ENCODE assay signal across 12 cellular contexts in genomic region chr4:170008376-170008775, GRCh38. TPM values are rescaled to one million over a fixed set of nuclear protein-coding genes. Genes with fewer than 3 reads are reported as not detected.
DNase-seq lines count a peak whose midpoint lies in the region; ATAC-seq, FAIRE-seq and TF ChIP-seq lines count a peak whose summit lies in the region.
"Had no signal": no experiment of that assay in that cellular context is flagged by ENCODE, and none has a peak within 500 bp of the region (broad histone marks: within the 10 kb centered on the region; RNA-seq: fewer than 3 reads in every experiment).

No MANE protein-coding gene starts in this region.

- in situ Hi-C loops in Panc1 (cut with HindIII; ENCODE audit: low pct_unique_long_range_greater_than_20kb, low sequenced_read_pairs) = no loop called here
- in situ Hi-C loops in HepG2 (cut with HindIII; ENCODE audit: extremely low pct_ligation_motif_present, low pct_unique_long_range_greater_than_20kb) = no loop called here

- no peak overlapping the region for H3K4me2 ChIP-seq in HepG2 (ENCODE audit: low read depth, low read length)

- no peak for TF ChIP-seq POLR2A in HepG2 (IDR thresholded peaks at IDR 0.05; ENCODE audit: insufficient read depth in 1 of 2, low read depth in 2 of 2, low read length in 2 of 2)
- no peak for TF ChIP-seq POLR2A in Peyer's patch (IDR thresholded peaks at IDR 0.05)

- TF ChIP-seq CTCF in Panc1 (IDR thresholded peaks at IDR 0.05) = peak; percentile 23
- peak; percentile 39; the same call in 1 of the 2 replicates for TF ChIP-seq CTCF in HepG2 (CRISPR knock-in tag; IDR thresholded peaks at IDR 0.05)
- TF ChIP-seq CTCF in Peyer's patch (IDR thresholded peaks at IDR 0.05) = no peak

- H3K27me3 ChIP-seq in Panc1 (ENCODE audit: control insufficient read depth, insufficient read depth, low read length) (no peaks in the 10 kb centered on the region), HepG2 (ENCODE audit: control insufficient read depth in 1 of 2, insufficient read depth in 2 of 2, low read length in 2 of 2) (no peaks in the 10 kb centered on the region), Peyer's patch (no peaks in the 10 kb centered on the region)
- H3K27me3 ChIP-seq: colonic mucosa had no signal

- no peaks in the 10 kb centered on the region for H3K4me1 ChIP-seq in Panc1 (ENCODE audit: control insufficient read depth, insufficient read depth, low read length)
- H3K4me1 ChIP-seq in HepG2 (ENCODE audit: insufficient read depth, low read length) = no peaks in the 10 kb centered on the region
- no peaks in the 10 kb centered on the region for H3K4me1 ChIP-seq in Peyer's patch
- H3K4me1 ChIP-seq: colonic mucosa had no signal

- TF ChIP-seq EP300 in HepG2 (IDR thresholded peaks at IDR 0.05; ENCODE audit: low read depth in 2 of 2, low read length in 2 of 2) (no peak), HepG2 (CRISPR knock-in tag; IDR thresholded peaks at IDR 0.05; ENCODE audit: borderline replicate concordance) (no peak)

- H3K27ac ChIP-seq in Panc1 (ENCODE audit: low read length) = no peak overlapping the region
- no peak overlapping the region for H3K27ac ChIP-seq in HepG2 (ENCODE audit: extremely low read length, insufficient read depth, low read length)
- H3K27ac ChIP-seq in Peyer's patch = no peak overlapping the region
- H3K27ac ChIP-seq: colonic mucosa had no signal

- H3K9ac ChIP-seq in HepG2 (ENCODE audit: insufficient read depth, low read depth, low read length) = no peak overlapping the region

- CTCF ChIA-PET in Panc1 (lab: Charles Lee) = interaction anchor here (0.6 kb wide), 1 partner anchor 285 kb away, joined by 3 read pairs; no protein-coding TSS in a partner anchor
- CTCF ChIA-PET in HepG2 (lab: Yijun Ruan, JAX; ENCODE audit: low intra/inter-chr PET ratio, low total read pairs) = no interaction called here

- DNase-seq in EL (peak; percentile 20), Panc1 (ENCODE audit: low read depth, low spot score) (no peak), HepG2 (ENCODE audit: low spot score) (no peak), Peyer's patch (no peak), SIG-M5 (lab: John Stamatoyannopoulos, UW) (no peak), anterior cingulate cortex (lab: John Stamatoyannopoulos, UW) (no peak)
- DNase-seq: activated CD8-positive, alpha-beta memory T cell treated with anti-CD3 and anti-CD28 coated beads, Interleukin-2, amount 50 U/mL, for 4 hours; colonic mucosa; SHP77 treated with DMSO at 0.1 percent for 48 hours had no signal

- BruUV-seq in Panc1 (replicated peaks; lab: Mats Ljungman, UMichigan) (no TSS peak), HepG2 (replicated peaks; lab: Mats Ljungman, UMichigan) (no TSS peak)

- intact Hi-C loops in Panc1 (cut with micrococcal nuclease; ENCODE audit: unreplicated experiment) (no loop called here), HepG2 (cut with micrococcal nuclease; ENCODE audit: unreplicated experiment) (no loop called here)

- H3K4me3 ChIP-seq in Panc1 (ENCODE audit: low read depth in 2 of 2, low read length in 2 of 2) = no peak overlapping the region
- no peak overlapping the region for H3K4me3 ChIP-seq in HepG2 (replicated peaks in 1 of 3; ENCODE audit: insufficient read depth in 1 of 3, low read depth in 2 of 3, low read length in 3 of 3)
- no peak overlapping the region for H3K4me3 ChIP-seq in Peyer's patch
- H3K4me3 ChIP-seq: colonic mucosa, K562 had no signal

- no peak overlapping the region for H2AFZ ChIP-seq in HepG2 (ENCODE audit: low read length)

- no peak for TF ChIP-seq RAD21 in HepG2 (CRISPR knock-in tag; IDR thresholded peaks at IDR 0.05)

- no peaks in the 10 kb centered on the region for H3K79me2 ChIP-seq in HepG2 (ENCODE audit: insufficient read depth, low read length)

- ATAC-seq in GM19468 (IDR thresholded peaks at IDR 0.05; ENCODE audit: extremely low read depth, unreplicated experiment) = peak; percentile 12
- peak; percentile 53; the same call in 1 of the 2 replicates for ATAC-seq in Panc1
- peak; percentile 48; the same call in 2 of the 3 replicates for ATAC-seq in HepG2
- no peak for ATAC-seq in HG03342 (IDR thresholded peaks at IDR 0.05; ENCODE audit: unreplicated experiment)
- ATAC-seq: K562 had no signal

- H3K9me3 ChIP-seq in Panc1 (ENCODE audit: control insufficient read depth, insufficient read depth, low read depth, low read length) (no peaks in the 10 kb centered on the region), HepG2 (ENCODE audit: low read length) (no peaks in the 10 kb centered on the region), Peyer's patch (no peaks in the 10 kb centered on the region)
- H3K9me3 ChIP-seq: colonic mucosa had no signal

- POLR2A ChIA-PET in Panc1 (lab: Charles Lee) (no interaction called here), HepG2 (lab: Yijun Ruan, JAX) (no interaction called here)

- FAIRE-seq in HepG2 (lab: Jason Lieb, UNC) = no peak
- FAIRE-seq: K562 had no signal

- 78% methylated on average over 3 of the region's 3 CpGs for WGBS in HepG2 (ENCODE audit: low lambda C conversion rate)

- no peaks in the 10 kb centered on the region for H4K20me1 ChIP-seq in HepG2 (ENCODE audit: insufficient read depth, low read length)

- H3K36me3 ChIP-seq in Panc1 (ENCODE audit: control insufficient read depth, insufficient read depth, low read length) = no peaks in the 10 kb centered on the region
- H3K36me3 ChIP-seq in HepG2 (replicated peaks in 1 of 2; ENCODE audit: control insufficient read depth in 1 of 2, insufficient read depth in 2 of 2, low read length in 2 of 2) = no peaks in the 10 kb centered on the region
- H3K36me3 ChIP-seq in Peyer's patch = no peaks in the 10 kb centered on the region
- H3K36me3 ChIP-seq: colonic mucosa had no signal

TF ChIP-seq in HepG2, 621 proteins besides CTCF, POLR2A, EP300 and RAD21 (continues in another document):
- TF ChIP-seq PRDM10 (CRISPR knock-in tag; IDR thresholded peaks at IDR 0.05; ENCODE audit: low read depth) (no peak), KMT2A (CRISPR knock-in tag; IDR thresholded peaks at IDR 0.05) (no peak), ZNF615 (CRISPR knock-in tag; IDR thresholded peaks at IDR 0.05; ENCODE audit: borderline replicate concordance) (no peak), DRAP1 (CRISPR knock-in tag; IDR thresholded peaks at IDR 0.05) (no peak), ZKSCAN8 (CRISPR knock-in tag; IDR thresholded peaks at IDR 0.05; ENCODE audit: borderline replicate concordance) (no peak), STAG1 (CRISPR knock-in tag; IDR thresholded peaks at IDR 0.05) (peak; percentile 44), PRMT3 (CRISPR knock-in tag; IDR thresholded peaks at IDR 0.05; ENCODE audit: borderline replicate concordance, low read depth) (no peak)

RNA-seq across cellular contexts. Expression of gene MFAP3L, which starts 17.8 kb away (rescaled TPM):
- total RNA-seq in Panc1 (2021; ENCODE audit: unreplicated experiment) (7.9 TPM), HepG2 (2016; rRNA removed; fragmentation: Illumina TruSeq; extraction: Trizol) (3.6 and 3.7 TPM in 2 replicates), Peyer's patch (1 to 10 TPM; 1.7 to 2.2 (median 1.7) TPM)
- polyA plus RNA-seq in Panc1 (2012; ENCODE audit: insufficient read length) = 4.8 TPM
- 1.3 and 1.4 TPM in 2 replicates for total RNA-seq in HepG2 (2016; cell fraction: cytosol; rRNA removed; fragmentation: Illumina TruSeq; extraction: Trizol; ENCODE audit: low read depth)
- total RNA-seq in HepG2 (2016; cell fraction: insoluble cytoplasmic fraction; rRNA removed; fragmentation: Illumina TruSeq; extraction: Trizol) = 3.6 TPM in 2 replicates
- 3.5 and 4.4 TPM in 2 replicates for total RNA-seq in HepG2 (2016; cell fraction: membrane; rRNA removed; fragmentation: Illumina TruSeq; extraction: Trizol)
- total RNA-seq in HepG2 (2016; cell fraction: nucleus; rRNA removed; fragmentation: Illumina TruSeq; extraction: Trizol) = 3.3 and 4.0 TPM in 2 replicates
- polyA plus RNA-seq in HepG2 (2011; rRNA removed) = 0.88 and 1.5 TPM in 2 replicates
- 0.60 and 0.70 TPM in 2 replicates for polyA plus RNA-seq in HepG2 (2011; cell fraction: cytosol; rRNA removed)
- polyA plus RNA-seq in HepG2 (2011; cell fraction: nucleus; rRNA removed) = 1.2 and 1.4 TPM in 2 replicates
- 0.31 and 0.51 TPM in 2 replicates for polyA plus RNA-seq in HepG2 (2012)
- polyA plus RNA-seq in HepG2 (2016; cell fraction: cytosol; fragmentation: Illumina TruSeq; extraction: Trizol; ENCODE audit: low read depth) = 2.4 and 2.5 TPM in 2 replicates
- polyA plus RNA-seq in HepG2 (2016; cell fraction: insoluble cytoplasmic fraction; fragmentation: Illumina TruSeq; extraction: Trizol; ENCODE audit: low read depth) = 1.8 and 3.3 TPM in 2 replicates
- 2.3 and 3.1 TPM in 2 replicates for polyA plus RNA-seq in HepG2 (2016; cell fraction: membrane; fragmentation: Illumina TruSeq; extraction: Trizol; ENCODE audit: low read depth)
- polyA plus RNA-seq in HepG2 (2016; cell fraction: nucleus; fragmentation: Illumina TruSeq; extraction: Trizol; ENCODE audit: insufficient read depth, low read depth) = 1.6 and 2.8 TPM in 2 replicates
- polyA minus RNA-seq in HepG2 (2011; rRNA and poly(A)+ RNA removed; ENCODE audit: low replicate concordance) = 2.1 and 8.8 TPM in 2 replicates
- 0.79 and 1.7 TPM in 2 replicates for polyA minus RNA-seq in HepG2 (2011; cell fraction: cytosol; rRNA and poly(A)+ RNA removed)
- polyA minus RNA-seq in HepG2 (2011; cell fraction: nucleus; rRNA and poly(A)+ RNA removed) = 1.2 and 1.9 TPM in 2 replicates

Comparison
In these comparisons a context has a peak if more than half of its experiments do, and no peak if none do; other contexts are left out.
1. CTCF ChIP-seq: peak in Panc1 (single experiment) and HepG2 (single experiment); none in Peyer's patch (0 of 6).